Comparison of ENCODE assay signal across 16 cellular contexts in the genomic region with DNA sequence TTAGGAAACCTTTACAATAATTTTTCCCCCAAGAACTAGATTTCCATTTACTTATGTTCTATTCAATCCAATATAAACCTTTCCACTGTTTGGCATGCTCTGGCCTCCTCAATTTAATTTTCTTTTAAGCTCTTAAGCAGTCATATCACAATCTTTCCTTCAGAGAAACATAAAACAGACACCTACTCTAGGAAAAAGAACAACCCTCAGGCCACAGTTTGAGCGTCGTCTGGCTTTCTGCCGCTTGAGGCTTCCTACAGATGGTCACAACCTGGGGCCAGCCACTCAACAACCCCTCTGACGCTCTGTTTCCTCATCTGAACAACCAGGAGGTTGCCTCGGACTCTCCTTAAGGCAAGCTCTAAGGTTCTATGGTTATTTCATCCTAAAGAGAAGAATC.
DNase-seq lines count a peak whose midpoint lies in the region; TF ChIP-seq lines count a peak whose summit lies in the region.
"Had no signal": no experiment of that assay in that cellular context is flagged by ENCODE, and none has a peak within 500 bp of the region (broad histone marks: within the 10 kb centered on the region; RNA-seq: fewer than 3 reads in every experiment).

No MANE protein-coding gene starts in this region.

- intact Hi-C loops in OCI-LY7 (cut with micrococcal nuclease; ENCODE audit: unreplicated experiment), result no loop called here
- intact Hi-C loops in vagina (cut with DNase I), result no loop called here

- H3K4me2 ChIP-seq in OCI-LY7 (ENCODE audit: low read length), result no peak overlapping the region
- H3K4me2 ChIP-seq: GM23338 had no signal

- TF ChIP-seq POLR2A in vagina (IDR thresholded peaks at IDR 0.05), result no peak

- BruUV-seq in OCI-LY7 (replicated peaks; lab: Mats Ljungman, UMichigan), result no TSS peak

- H3K79me2 ChIP-seq in OCI-LY7 (ENCODE audit: insufficient read depth, low read depth, low read length), result no peaks in the 10 kb centered on the region

- peaks cover 43% of the 10 kb centered on the region for H3K4me1 ChIP-seq in BE2C
- H3K4me1 ChIP-seq in OCI-LY7 (ENCODE audit: insufficient read depth, low read length, poor library complexity, severe bottlenecking), result peaks cover 40% of the 10 kb centered on the region
- H3K4me1 ChIP-seq in vagina, result no peaks in the 10 kb centered on the region

- DNase-seq in BE2C (peak; percentile 83), OCI-LY7 (ENCODE audit: low spot score) (no peak), mesenteric fat pad (ENCODE audit: low spot score) (peak; percentile 60), NCI-H2227 treated with DMSO at 0.1 percent for 48 hours (lab: John Stamatoyannopoulos, UW) (no peak), vagina (ENCODE audit: extremely low spot score in 2 of 2) (no peak), inferior parietal cortex (ENCODE audit: extremely low spot score) (no peak)
- no peak for DNase-seq in stimulated activated CD4-positive, alpha-beta T cell treated with anti-CD3 and anti-CD28 coated beads, Interleukin-4, amount 100 ng/mL, for 24 hours
- DNase-seq: 8988T; ACHN; Calu3; CD8-positive, alpha-beta memory T cell; DMS 273 treated with DMSO at 0.1 percent for 48 hours; H7 had no signal

- no peaks in the 10 kb centered on the region for H4K20me1 ChIP-seq in OCI-LY7 (ENCODE audit: insufficient read depth, low read length)

- H3K4me3 ChIP-seq in BE2C (ENCODE audit: low read depth, low read length) (no peak overlapping the region), OCI-LY7 (ENCODE audit: low read depth, low read length, poor library complexity, severe bottlenecking) (no peak overlapping the region), vagina (no peak overlapping the region)
- H3K4me3 ChIP-seq: GM12878, GM23338 had no signal

- H3K36me3 ChIP-seq in BE2C (no peaks in the 10 kb centered on the region), OCI-LY7 (ENCODE audit: insufficient read depth, low read length) (no peaks in the 10 kb centered on the region), vagina (no peaks in the 10 kb centered on the region)

- H3K9me2 ChIP-seq in OCI-LY7 (ENCODE audit: insufficient read depth, low read length), result no peaks in the 10 kb centered on the region

- H2AFZ ChIP-seq in OCI-LY7 (ENCODE audit: low read length), result peak overlapping the region; percentile 33; the same call in 1 of the 2 replicates
- H2AFZ ChIP-seq: GM23338 had no signal

- TF ChIP-seq CTCF in BE2C (IDR thresholded peaks at IDR 0.05; ENCODE audit: low read depth, low read length) (no peak), OCI-LY7 (conservative IDR thresholded peaks at IDR 0.05; ENCODE audit: low read length) (no peak), VCaP (conservative IDR thresholded peaks at IDR 0.05) (no peak), vagina (IDR thresholded peaks at IDR 0.05) (no peak)

- H3K27ac ChIP-seq in OCI-LY7 (ENCODE audit: low read depth, low read length, poor library complexity, severe bottlenecking) (no peak overlapping the region), VCaP (peak overlapping the region; percentile 3; the same call in 1 of the 2 replicates), vagina (no peak overlapping the region)

- POLR2A ChIA-PET in OCI-LY7 (lab: Charles Lee), result no interaction called here

- H3K27me3 ChIP-seq in BE2C (no peaks in the 10 kb centered on the region), vagina (no peaks in the 10 kb centered on the region)

- CTCF ChIA-PET in OCI-LY7 (lab: Charles Lee; ENCODE audit: unreplicated experiment), result no interaction called here

- H3K9me3 ChIP-seq in BE2C (no peaks in the 10 kb centered on the region), OCI-LY7 (ENCODE audit: low read length) (no peaks in the 10 kb centered on the region), vagina (no peaks in the 10 kb centered on the region)

Comparison
In these comparisons a context has a peak if more than half of its experiments do, and no peak if none do; other contexts are left out.
1. DNase-seq: peak in BE2C (single experiment) and mesenteric fat pad (single experiment); none in OCI-LY7 (single experiment), NCI-H2227 treated with DMSO at 0.1 percent for 48 hours (single experiment), stimulated activated CD4-positive, alpha-beta T cell treated with anti-CD3 and anti-CD28 coated beads, Interleukin-4, amount 100 ng/mL, for 24 hours (single experiment), vagina (0 of 2) and inferior parietal cortex (single experiment).